Comparison of ENCODE assay signal across 9 cellular contexts in the genomic region with DNA sequence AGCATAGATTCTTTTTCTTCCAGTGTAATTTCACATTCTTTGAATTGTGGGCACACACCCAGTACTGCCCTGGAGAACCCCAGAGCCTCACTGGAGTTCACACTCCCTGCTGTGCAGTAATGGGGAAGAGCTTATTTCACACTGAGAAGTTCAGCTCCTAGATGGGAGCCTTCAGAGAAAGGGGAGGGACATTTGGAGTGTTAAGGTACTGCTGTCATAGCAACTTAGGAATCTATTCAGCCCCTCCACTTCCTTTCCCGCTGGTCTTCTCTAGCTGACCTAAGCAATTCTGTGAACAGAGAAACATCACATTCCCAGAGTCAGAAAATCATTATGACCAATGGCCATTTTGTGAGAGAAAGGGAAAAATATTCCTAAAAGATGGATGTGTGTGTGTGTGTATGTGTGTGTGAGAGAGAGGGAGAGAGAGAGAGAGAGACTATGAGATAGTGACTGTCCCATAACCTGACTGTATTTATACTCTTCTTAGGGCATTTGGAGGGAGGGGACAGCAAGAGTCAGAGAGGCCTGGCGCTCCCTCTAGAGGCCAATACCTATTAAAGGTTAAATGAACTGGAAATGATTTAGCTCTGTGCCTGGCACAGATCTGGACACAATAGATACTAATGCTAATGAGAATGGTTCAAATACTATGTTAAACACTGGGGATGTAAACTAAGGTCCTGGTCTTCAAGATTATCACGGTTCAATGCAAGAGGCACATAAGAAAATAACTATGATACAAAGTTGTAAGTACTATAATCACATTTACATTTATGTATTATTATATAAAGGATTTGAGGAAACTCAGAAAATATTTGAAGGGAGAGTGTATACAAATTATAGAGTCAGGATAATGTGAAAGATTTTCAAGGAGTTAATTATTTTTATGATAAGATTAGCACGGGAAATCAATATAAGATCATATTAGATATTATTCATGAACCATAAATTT. TPM values are rescaled to one million over a fixed set of nuclear protein-coding genes. Genes with fewer than 3 reads are reported as not detected.
DNase-seq lines count a peak whose midpoint lies in the region; ATAC-seq and TF ChIP-seq lines count a peak whose summit lies in the region.
"Had no signal": no experiment of that assay in that cellular context is flagged by ENCODE, and none has a peak within 500 bp of the region (broad histone marks: within the 10 kb centered on the region; RNA-seq: fewer than 3 reads in every experiment).

No MANE protein-coding gene starts in this region.

- TF ChIP-seq CTCF in foreskin fibroblast (IDR thresholded peaks at IDR 0.05; ENCODE audit: low read depth, low read length), result peak; percentile 59

- no peaks in the 10 kb centered on the region for H3K9me3 Mint-ChIP-seq in activated CD8-positive, alpha-beta T cell treated with anti-CD3 and anti-CD28 coated beads, Interleukin-2, amount 10 ng/mL, durations not matched to agents 7 days and 5 days (ENCODE audit: insufficient read depth)

- H3K27me3 Mint-ChIP-seq in activated CD8-positive, alpha-beta T cell treated with anti-CD3 and anti-CD28 coated beads, Interleukin-2, amount 10 ng/mL, durations not matched to agents 7 days and 5 days (ENCODE audit: low read depth), result peaks cover 3% of the 10 kb centered on the region

- no peak overlapping the region for H3K27ac Mint-ChIP-seq in activated CD8-positive, alpha-beta T cell treated with anti-CD3 and anti-CD28 coated beads, Interleukin-2, amount 10 ng/mL, durations not matched to agents 7 days and 5 days
- H3K27ac Mint-ChIP-seq: activated naive CD8-positive, alpha-beta T cell had no signal

- CTCF ChIA-PET in activated CD8-positive, alpha-beta T cell treated with anti-CD3 and anti-CD28 coated beads, Interleukin-2, amount 10 ng/mL, durations not matched to agents 7 days and 5 days (lab: Charles Lee), result interaction anchor here (0.6 to 1.7 kb wide), 11 partner anchors 8 to 1566 kb away, joined by 3 to 5 read pairs (median 3); no protein-coding TSS in a partner anchor

- DNase-seq in DMS 273 treated with DMSO at 0.1 percent for 48 hours (lab: John Stamatoyannopoulos, UW), result peak; percentile 44
- peak; percentile 69 for DNase-seq in NCI-H460 (ENCODE audit: extremely low read depth, low read depth)
- peak; percentile 53 for DNase-seq in activated CD8-positive, alpha-beta T cell treated with anti-CD3 and anti-CD28 coated beads, Interleukin-2, amount 10 ng/mL, durations not matched to agents 7 days and 5 days
- peak; percentile 21 to 66 for DNase-seq in foreskin fibroblast
- DNase-seq in non-pigmented ciliary epithelial cell (ENCODE audit: low read depth), result peak; percentile 36
- DNase-seq in middle frontal gyrus (ENCODE audit: extremely low spot score, low spot score), result no peak

- POLR2A ChIA-PET in activated CD8-positive, alpha-beta T cell treated with anti-CD3 and anti-CD28 coated beads, Interleukin-2, amount 10 ng/mL, durations not matched to agents 7 days and 5 days (lab: Charles Lee), result interaction anchor here (0.6 to 0.7 kb wide), 3 partner anchors 45 to 244 kb away, joined by 3 to 4 read pairs (median 3); no protein-coding TSS in a partner anchor

- no peaks in the 10 kb centered on the region for H3K36me3 Mint-ChIP-seq in activated CD8-positive, alpha-beta T cell treated with anti-CD3 and anti-CD28 coated beads, Interleukin-2, amount 10 ng/mL, durations not matched to agents 7 days and 5 days (ENCODE audit: low read depth)
- H3K36me3 Mint-ChIP-seq: activated naive CD8-positive, alpha-beta T cell had no signal

- H3K4me3 Mint-ChIP-seq in activated CD8-positive, alpha-beta T cell treated with anti-CD3 and anti-CD28 coated beads, Interleukin-2, amount 10 ng/mL, durations not matched to agents 7 days and 5 days, result no peak overlapping the region
- H3K4me3 Mint-ChIP-seq: activated naive CD8-positive, alpha-beta T cell had no signal

- ATAC-seq in GM19397 (IDR thresholded peaks at IDR 0.05; ENCODE audit: unreplicated experiment), result peak; percentile 94
- ATAC-seq in HG03378 (IDR thresholded peaks at IDR 0.05; ENCODE audit: unreplicated experiment), result peak; percentile 95
- peak; percentile 57 for ATAC-seq in activated CD8-positive, alpha-beta T cell treated with anti-CD3 and anti-CD28 coated beads, Interleukin-2, amount 10 ng/mL, durations not matched to agents 7 days and 5 days

- H3K4me1 Mint-ChIP-seq in activated CD8-positive, alpha-beta T cell treated with anti-CD3 and anti-CD28 coated beads, Interleukin-2, amount 10 ng/mL, durations not matched to agents 7 days and 5 days (ENCODE audit: low read depth), result no peaks in the 10 kb centered on the region

- H3K4me3 ChIP-seq in foreskin fibroblast (ENCODE audit: low read depth in 1 of 2, low read length in 2 of 2), result no peak overlapping the region

RNA-seq across cellular contexts. Expression of a gene that starts 41.5 kb away (rescaled TPM):
- 77.7 and 87.3 TPM in 2 replicates for total RNA-seq in NCI-H460 (2014; rRNA removed; shearing (Covaris generic))
- 183 and 273 TPM in 2 replicates for polyA plus RNA-seq in NCI-H460 (2014; cell fraction: nucleus; rRNA removed)
- 10 to 100 TPM; 48.2 to 49.9 TPM for total RNA-seq in activated CD8-positive, alpha-beta T cell treated with anti-CD3 and anti-CD28 coated beads, Interleukin-2, amount 10 ng/mL, durations not matched to agents 7 days and 5 days
